Comparison of ENCODE assay signal across 14 cellular contexts in the genomic region with DNA sequence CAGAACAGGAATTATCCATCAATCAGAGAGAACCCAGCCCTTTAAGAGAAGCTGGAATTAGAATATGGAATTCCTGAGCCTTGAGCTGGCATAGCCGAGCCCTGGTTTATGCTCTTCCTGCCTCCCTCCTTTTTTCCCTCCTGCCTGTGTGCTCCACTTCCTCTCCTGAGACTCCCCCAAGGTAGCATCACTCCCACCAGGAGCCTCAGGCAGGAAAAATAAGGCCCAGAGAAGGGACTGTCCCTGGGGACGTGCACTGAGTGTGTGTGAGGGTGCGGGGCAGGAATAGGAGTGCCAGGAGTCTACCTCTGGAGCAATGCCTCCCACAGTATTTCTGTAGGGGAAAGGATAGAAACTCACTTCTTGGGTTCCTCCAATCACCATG.
DNase-seq lines count a peak whose midpoint lies in the region; FAIRE-seq and TF ChIP-seq lines count a peak whose summit lies in the region.
"Had no signal": no experiment of that assay in that cellular context is flagged by ENCODE, and none has a peak within 500 bp of the region (broad histone marks: within the 10 kb centered on the region; RNA-seq: fewer than 3 reads in every experiment).

No MANE protein-coding gene starts in this region.

- in situ Hi-C loops in GM23248 (cut with MboI) = no loop called here

- H3K9ac ChIP-seq in GM23248 (peak overlapping the region; percentile 57), skeletal muscle satellite cell (ENCODE audit: low read depth, low read length) (peak overlapping the region; percentile 25)

- no peaks in the 10 kb centered on the region for H3K79me2 ChIP-seq in GM23248 (ENCODE audit: insufficient read depth)

- peaks cover 2% of the 10 kb centered on the region for H3K27me3 Mint-ChIP-seq in glutamatergic neuron (ENCODE audit: unreplicated experiment)

- peaks cover 5% of the 10 kb centered on the region for H3K9me3 Mint-ChIP-seq in glutamatergic neuron (ENCODE audit: unreplicated experiment)

- no peaks in the 10 kb centered on the region for H3K27me3 ChIP-seq in GM23248 (replicated peaks; ENCODE audit: insufficient read depth)
- H3K27me3 ChIP-seq in SJCRH30 = peaks cover 5% of the 10 kb centered on the region; the same call in 1 of the 2 replicates
- H3K27me3 ChIP-seq in skeletal muscle satellite cell (ENCODE audit: control insufficient read depth, insufficient read depth, low read length) = no peaks in the 10 kb centered on the region
- H3K27me3 ChIP-seq: body of pancreas had no signal

- DNase-seq in GM23248 = no peak
- peak in 1 of 2 experiments; percentile 31 for DNase-seq in SJCRH30
- DNase-seq in glutamatergic neuron = no peak
- no peak for DNase-seq in frontal cortex (ENCODE audit: low spot score in 2 of 2)
- no peak for DNase-seq in cerebellar cortex (ENCODE audit: low spot score)
- no peak for DNase-seq in activated CD8-positive, alpha-beta memory T cell treated with anti-CD3 and anti-CD28 coated beads, Interleukin-2, amount 50 U/mL, for 4 hours
- no peak for DNase-seq in SKM-1 treated with dmso at 0.1 percent for 144 hours (lab: John Stamatoyannopoulos, UW; ENCODE audit: unreplicated experiment)
- DNase-seq: COR-L47; immature natural killer cell; nephron progenitor cell; stimulated activated CD8-positive, alpha-beta memory T cell treated with anti-CD3 and anti-CD28 coated beads, Interleukin-4, amount 100 ng/mL, for 48 hours had no signal

- TF ChIP-seq CTCF in glutamatergic neuron (IDR thresholded peaks at IDR 0.05; ENCODE audit: partially characterized antibody, unreplicated experiment) = no peak

- peaks cover 8% of the 10 kb centered on the region for H3K36me3 Mint-ChIP-seq in glutamatergic neuron (ENCODE audit: unreplicated experiment)

- H3K27ac ChIP-seq in GM23248 (peak overlapping the region; percentile 93), SJCRH30 (peak overlapping the region; percentile 6; the same call in 1 of the 2 replicates)
- H3K27ac ChIP-seq: body of pancreas, VCaP had no signal

- H3K4me3 ChIP-seq in GM23248 (peak overlapping the region; percentile 13; the same call in 1 of the 2 replicates), SJCRH30 (no peak overlapping the region), skeletal muscle satellite cell (ENCODE audit: low read length) (peak overlapping the region; percentile 14)
- H3K4me3 ChIP-seq: body of pancreas had no signal

- H3K4me1 Mint-ChIP-seq in glutamatergic neuron (ENCODE audit: low read depth, unreplicated experiment) = peaks cover 23% of the 10 kb centered on the region
- H3K4me1 Mint-ChIP-seq: immature natural killer cell had no signal

- H3K9me2 ChIP-seq in GM23248 (ENCODE audit: insufficient read depth) = no peaks in the 10 kb centered on the region

- H3K4me1 ChIP-seq in GM23248 (ENCODE audit: insufficient read depth) = peaks cover 30% of the 10 kb centered on the region
- peaks cover 25% of the 10 kb centered on the region for H3K4me1 ChIP-seq in SJCRH30
- peaks cover 20% of the 10 kb centered on the region for H3K4me1 ChIP-seq in skeletal muscle satellite cell (ENCODE audit: control insufficient read depth, insufficient read depth, low read length)
- H3K4me1 ChIP-seq: body of pancreas had no signal

- H2AFZ ChIP-seq in GM23248 = peak overlapping the region; percentile 72

- peak overlapping the region; percentile 89 for H3K27ac Mint-ChIP-seq in glutamatergic neuron (ENCODE audit: unreplicated experiment)
- H3K27ac Mint-ChIP-seq: immature natural killer cell, nephron progenitor cell had no signal

- peaks cover 18% of the 10 kb centered on the region for H3F3A ChIP-seq in GM23248 (ENCODE audit: insufficient read depth)

- H3K36me3 ChIP-seq in GM23248 (ENCODE audit: low read depth) (no peaks in the 10 kb centered on the region), SJCRH30 (no peaks in the 10 kb centered on the region), skeletal muscle satellite cell (ENCODE audit: insufficient read depth, low read length) (no peaks in the 10 kb centered on the region)

- WGBS in GM23248 (ENCODE audit: low coverage in 1 of 2, low lambda C conversion rate in 2 of 2, missing lambda C conversion rate in 2 of 2), 2 experiments = 44% methylated on average over 3 of the region's 3 CpGs

- H3K4me2 ChIP-seq in GM23248 (ENCODE audit: unreplicated experiment) = peak overlapping the region; percentile 79
- H3K4me2 ChIP-seq in skeletal muscle satellite cell (ENCODE audit: low read length) = peak overlapping the region; percentile 55

- no peaks in the 10 kb centered on the region for H3K9me3 ChIP-seq in GM23248 (ENCODE audit: low read depth)
- peaks cover 8% of the 10 kb centered on the region for H3K9me3 ChIP-seq in SJCRH30 (replicated peaks)
- H3K9me3 ChIP-seq in skeletal muscle satellite cell (replicated peaks; ENCODE audit: low read length) = peaks cover 2% of the 10 kb centered on the region
- H3K9me3 ChIP-seq: body of pancreas had no signal

- H3K4me3 Mint-ChIP-seq in glutamatergic neuron (ENCODE audit: unreplicated experiment) = peak overlapping the region; percentile 72
- H3K4me3 Mint-ChIP-seq: immature natural killer cell, nephron progenitor cell had no signal

- FAIRE-seq in frontal cortex (lab: Jason Lieb, UNC) = no peak

- no peaks in the 10 kb centered on the region for H4K20me1 ChIP-seq in GM23248 (ENCODE audit: insufficient read depth)
